In genomic region chr17:67138392-67138791, GRCh38 we compare ENCODE assay signal across 18 cellular contexts.
DNase-seq lines count a peak whose midpoint lies in the region; TF ChIP-seq lines count a peak whose summit lies in the region.
"Had no signal": no experiment of that assay in that cellular context is flagged by ENCODE, and none has a peak within 500 bp of the region (broad histone marks: within the 10 kb centered on the region; RNA-seq: fewer than 3 reads in every experiment).

No MANE protein-coding gene starts in this region.

- H3K36me3 ChIP-seq in Loucy (ENCODE audit: insufficient read depth, low read length) (peaks cover 42% of the 10 kb centered on the region), endodermal cell (ENCODE audit: control insufficient read depth, insufficient read depth, low read length) (peaks cover 60% of the 10 kb centered on the region), OCI-LY7 (ENCODE audit: insufficient read depth, low read length) (peaks cover 53% of the 10 kb centered on the region)

- H3K4me3 ChIP-seq in Loucy (ENCODE audit: low read length, poor library complexity, severe bottlenecking) (no peak overlapping the region), endodermal cell (ENCODE audit: low read length) (no peak overlapping the region), OCI-LY7 (ENCODE audit: low read depth, low read length, poor library complexity, severe bottlenecking) (no peak overlapping the region)
- H3K4me3 ChIP-seq: neural progenitor cell, testis had no signal

- H2AFZ ChIP-seq in Loucy (ENCODE audit: low read length) (no peak overlapping the region), OCI-LY7 (ENCODE audit: low read length) (no peak overlapping the region)
- H2AFZ ChIP-seq: neural progenitor cell had no signal

- BruUV-seq in OCI-LY7 (replicated peaks; lab: Mats Ljungman, UMichigan), result no TSS peak

- H4K20me1 ChIP-seq in Loucy (ENCODE audit: insufficient read depth, low read length, poor library complexity, severe bottlenecking), result no peaks in the 10 kb centered on the region
- no peaks in the 10 kb centered on the region for H4K20me1 ChIP-seq in OCI-LY7 (ENCODE audit: insufficient read depth, low read length)

- no peaks in the 10 kb centered on the region for H3K27me3 ChIP-seq in Loucy (ENCODE audit: insufficient read depth, low read length, poor library complexity, severe bottlenecking)
- no peaks in the 10 kb centered on the region for H3K27me3 ChIP-seq in endodermal cell (ENCODE audit: control insufficient read depth, insufficient read depth, low read length, poor library complexity, severe bottlenecking)
- H3K27me3 ChIP-seq: foreskin keratinocyte, neural progenitor cell, testis had no signal

- H3K27me3 Mint-ChIP-seq in activated T-cell treated with anti-CD3 and anti-CD28 coated beads, Interleukin-2, amount 50 U/mL, for 24 hours, result no peaks in the 10 kb centered on the region
- no peaks in the 10 kb centered on the region for H3K27me3 Mint-ChIP-seq in endodermal cell (ENCODE audit: insufficient read depth)
- no peaks in the 10 kb centered on the region for H3K27me3 Mint-ChIP-seq in progenitor cell of endocrine pancreas
- H3K27me3 Mint-ChIP-seq: activated CD4-positive, alpha-beta T cell treated with anti-CD3 and anti-CD28 coated beads, Interleukin-2, amount 10 ng/mL, durations not matched to agents 7 days and 5 days had no signal

- H3K9ac ChIP-seq in Loucy (ENCODE audit: low read depth, low read length, poor library complexity, severe bottlenecking) (no peak overlapping the region), endodermal cell (ENCODE audit: extremely low read depth, low read length, poor library complexity, severe bottlenecking) (no peak overlapping the region)
- H3K9ac ChIP-seq: neural progenitor cell had no signal

- POLR2A ChIA-PET in OCI-LY7 (lab: Charles Lee), result no interaction called here

- peaks cover 78% of the 10 kb centered on the region for H3K36me3 Mint-ChIP-seq in activated T-cell treated with anti-CD3 and anti-CD28 coated beads, Interleukin-2, amount 50 U/mL, for 24 hours (ENCODE audit: low read depth)
- peaks cover 43% of the 10 kb centered on the region for H3K36me3 Mint-ChIP-seq in endodermal cell (ENCODE audit: low read depth)
- H3K36me3 Mint-ChIP-seq in progenitor cell of endocrine pancreas (ENCODE audit: insufficient read depth), result peaks cover 13% of the 10 kb centered on the region

- TF ChIP-seq CTCF in Loucy (conservative IDR thresholded peaks at IDR 0.05; ENCODE audit: low read length) (no peak), endodermal cell (conservative IDR thresholded peaks at IDR 0.05) (no peak), progenitor cell of endocrine pancreas (IDR thresholded peaks at IDR 0.05; ENCODE audit: unreplicated experiment) (no peak), OCI-LY7 (conservative IDR thresholded peaks at IDR 0.05; ENCODE audit: low read length) (no peak)

- no peak for DNase-seq in activated T-cell treated with anti-CD3 and anti-CD28 coated beads, Interleukin-2, amount 50 U/mL, for 24 hours
- DNase-seq in activated T-cell treated with anti-CD3 and anti-CD28 coated beads, Interleukin-2, amount 50 U/mL, for 48 hours, result no peak
- DNase-seq in endodermal cell, result no peak
- no peak for DNase-seq in progenitor cell of endocrine pancreas (ENCODE audit: low spot score, unreplicated experiment)
- DNase-seq in CD1c-positive myeloid dendritic cell (ENCODE audit: extremely low spot score), result no peak
- DNase-seq in OCI-LY7 (ENCODE audit: low spot score), result no peak
- DNase-seq in central memory CD4-positive, alpha-beta T cell, result no peak
- DNase-seq: dermis blood vessel endothelial cell; DMS79 treated with DMSO at 0.1 percent for 48 hours; foreskin keratinocyte; KBM-7; NCI-H510A; stimulated activated CD8-positive, alpha-beta memory T cell treated with anti-CD3 and anti-CD28 coated beads, Interleukin-4, amount 100 ng/mL, for 48 hours; testis had no signal

- H3K79me2 ChIP-seq in Loucy (ENCODE audit: insufficient read depth, low read length), result no peaks in the 10 kb centered on the region
- H3K79me2 ChIP-seq in OCI-LY7 (ENCODE audit: insufficient read depth, low read depth, low read length), result no peaks in the 10 kb centered on the region

- no peak overlapping the region for H3K4me3 Mint-ChIP-seq in activated T-cell treated with anti-CD3 and anti-CD28 coated beads, Interleukin-2, amount 50 U/mL, for 24 hours
- no peak overlapping the region for H3K4me3 Mint-ChIP-seq in endodermal cell
- H3K4me3 Mint-ChIP-seq in progenitor cell of endocrine pancreas (ENCODE audit: low read depth), result no peak overlapping the region
- H3K4me3 Mint-ChIP-seq: activated CD4-positive, alpha-beta T cell treated with anti-CD3 and anti-CD28 coated beads, Interleukin-2, amount 10 ng/mL, durations not matched to agents 7 days and 5 days; CD14-positive monocyte; neural progenitor cell had no signal

- intact Hi-C loops in OCI-LY7 (cut with micrococcal nuclease; ENCODE audit: unreplicated experiment), result no loop called here

- peaks cover 29% of the 10 kb centered on the region for H3K4me1 Mint-ChIP-seq in activated T-cell treated with anti-CD3 and anti-CD28 coated beads, Interleukin-2, amount 50 U/mL, for 24 hours (ENCODE audit: low read depth)
- H3K4me1 Mint-ChIP-seq in endodermal cell, result peaks cover 2% of the 10 kb centered on the region
- H3K4me1 Mint-ChIP-seq in progenitor cell of endocrine pancreas (ENCODE audit: low read depth), result no peaks in the 10 kb centered on the region
- H3K4me1 Mint-ChIP-seq: neural progenitor cell had no signal

- peak overlapping the region; percentile 16 for H3K4me2 ChIP-seq in Loucy (ENCODE audit: low read depth, low read length, poor library complexity, severe bottlenecking)
- H3K4me2 ChIP-seq in OCI-LY7 (ENCODE audit: low read length), result no peak overlapping the region
- H3K4me2 ChIP-seq: neural progenitor cell had no signal

- H3K9me3 Mint-ChIP-seq in activated T-cell treated with anti-CD3 and anti-CD28 coated beads, Interleukin-2, amount 50 U/mL, for 24 hours, result no peaks in the 10 kb centered on the region
- H3K9me3 Mint-ChIP-seq in endodermal cell, result peaks cover 5% of the 10 kb centered on the region
- no peaks in the 10 kb centered on the region for H3K9me3 Mint-ChIP-seq in progenitor cell of endocrine pancreas (ENCODE audit: low read depth)

- H3F3A ChIP-seq in Loucy (ENCODE audit: low read depth), result no peaks in the 10 kb centered on the region

- H3K27ac ChIP-seq in endodermal cell (ENCODE audit: low read depth, low read length) (no peak overlapping the region), OCI-LY7 (ENCODE audit: low read depth, low read length, poor library complexity, severe bottlenecking) (no peak overlapping the region)
- H3K27ac ChIP-seq: foreskin keratinocyte, neural progenitor cell, testis had no signal

- H3K9me3 ChIP-seq in Loucy (ENCODE audit: insufficient read depth, low read depth, low read length) (no peaks in the 10 kb centered on the region), endodermal cell (ENCODE audit: control insufficient read depth, low read length) (no peaks in the 10 kb centered on the region), OCI-LY7 (ENCODE audit: low read length) (no peaks in the 10 kb centered on the region)
- H3K9me3 ChIP-seq: testis had no signal

- H3K27ac Mint-ChIP-seq in activated T-cell treated with anti-CD3 and anti-CD28 coated beads, Interleukin-2, amount 50 U/mL, for 24 hours, result peak overlapping the region; percentile 65
- H3K27ac Mint-ChIP-seq in endodermal cell (peak overlapping the region; percentile 17), progenitor cell of endocrine pancreas (peak overlapping the region; percentile 91)
- H3K27ac Mint-ChIP-seq: neural progenitor cell had no signal

- H3K4me1 ChIP-seq in Loucy (ENCODE audit: insufficient read depth, low read length, poor library complexity, severe bottlenecking), result peaks cover 11% of the 10 kb centered on the region
- H3K4me1 ChIP-seq in endodermal cell (ENCODE audit: control insufficient read depth, insufficient read depth, low read length), result no peaks in the 10 kb centered on the region
- H3K4me1 ChIP-seq in OCI-LY7 (ENCODE audit: insufficient read depth, low read length, poor library complexity, severe bottlenecking), result no peaks in the 10 kb centered on the region
- H3K4me1 ChIP-seq: neural progenitor cell, testis had no signal

- H3K9me2 ChIP-seq in Loucy (replicated peaks; ENCODE audit: low read depth, low read length), result no peaks in the 10 kb centered on the region
- H3K9me2 ChIP-seq in OCI-LY7 (ENCODE audit: insufficient read depth, low read length), result no peaks in the 10 kb centered on the region

- CTCF ChIA-PET in OCI-LY7 (lab: Charles Lee; ENCODE audit: unreplicated experiment), result no interaction called here

Comparison
In these comparisons a context has a peak if more than half of its experiments do, and no peak if none do; other contexts are left out.
1. H3K27ac Mint-ChIP-seq: peak in every context shown above with its lines; median percentile 91 in progenitor cell of endocrine pancreas; 65 in activated T-cell treated with anti-CD3 and anti-CD28 coated beads, Interleukin-2, amount 50 U/mL, for 24 hours; 17 in endodermal cell.